In genomic region chr3:53327964-53328363, GRCh38 we compare ENCODE assay signal across 1 cellular context.
A peak's percentile ranks its signal among the peaks of the same experiment; 100 is the strongest.
TF ChIP-seq lines count a peak whose summit lies in the region.

No MANE protein-coding gene starts in this region.

TF ChIP-seq in IMR-90, 13 proteins besides CTCF, POLR2A, EP300 and RAD21:
- TF ChIP-seq CEBPB (IDR thresholded peaks at IDR 0.05; ENCODE audit: low read depth, low read length): peak; percentile 41; the same call in 1 of the 2 replicates
TF ChIP-seq in IMR-90: peak in this region for 1; not testable (repeated sequence) for 12.
